1 cellular context compared by ENCODE assay signal in the genomic region with DNA sequence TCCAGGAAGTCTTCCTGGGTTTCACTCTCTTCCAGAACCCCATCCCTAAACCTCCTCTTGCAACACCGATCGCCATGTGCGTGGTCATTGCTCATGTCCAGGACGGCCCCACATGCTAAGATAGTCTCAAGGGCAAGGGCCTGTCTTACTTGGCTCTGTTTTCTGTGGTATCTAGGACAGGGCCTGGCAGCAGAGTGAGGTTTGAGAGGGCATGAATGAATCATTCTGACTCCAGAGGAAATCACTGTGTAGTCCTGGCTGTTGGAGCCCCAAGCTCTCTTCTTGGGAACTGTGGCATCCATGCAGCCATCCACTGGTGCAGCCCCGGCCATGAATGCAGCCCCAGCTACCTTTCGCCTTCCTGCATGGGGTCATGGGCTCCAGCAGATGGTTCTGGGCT.
TF ChIP-seq lines count a peak whose summit lies in the region.

No MANE protein-coding gene starts in this region.

TF ChIP-seq in A549, 52 proteins besides CTCF, POLR2A, EP300 and RAD21 (continued from another document):
- TF ChIP-seq, protein P1, sequence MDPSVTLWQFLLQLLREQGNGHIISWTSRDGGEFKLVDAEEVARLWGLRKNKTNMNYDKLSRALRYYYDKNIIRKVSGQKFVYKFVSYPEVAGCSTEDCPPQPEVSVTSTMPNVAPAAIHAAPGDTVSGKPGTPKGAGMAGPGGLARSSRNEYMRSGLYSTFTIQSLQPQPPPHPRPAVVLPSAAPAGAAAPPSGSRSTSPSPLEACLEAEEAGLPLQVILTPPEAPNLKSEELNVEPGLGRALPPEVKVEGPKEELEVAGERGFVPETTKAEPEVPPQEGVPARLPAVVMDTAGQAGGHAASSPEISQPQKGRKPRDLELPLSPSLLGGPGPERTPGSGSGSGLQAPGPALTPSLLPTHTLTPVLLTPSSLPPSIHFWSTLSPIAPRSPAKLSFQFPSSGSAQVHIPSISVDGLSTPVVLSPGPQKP (IDR thresholded peaks at IDR 0.05; ENCODE audit: low read depth, low read length) = no peak
